8 cellular contexts compared by ENCODE assay signal in genomic region chr11:36746886-36747710, GRCh38.
DNase-seq lines count a peak whose midpoint lies in the region; ATAC-seq, FAIRE-seq and TF ChIP-seq lines count a peak whose summit lies in the region.

No MANE protein-coding gene starts in this region.

- H3K4me3 Mint-ChIP-seq in activated naive CD8-positive, alpha-beta T cell treated with anti-CD3 and anti-CD28 coated beads for 36 hours = no peak overlapping the region

- DNase-seq in GM12892 (ENCODE audit: insufficient read length) (peak; percentile 36), NCI-H1417 treated with DMSO at 0.1 percent for 48 hours (lab: John Stamatoyannopoulos, UW) (peak; percentile 53), SKM-1 (lab: John Stamatoyannopoulos, UW; ENCODE audit: unreplicated experiment) (peak; percentile 85), cardiac septum (ENCODE audit: low spot score) (peak; percentile 85), putamen (ENCODE audit: low spot score) (peak; percentile 83), cerebellar nuclear complex (lab: John Stamatoyannopoulos, UW) (no peak)
- peak; percentile 77 for DNase-seq in activated naive CD8-positive, alpha-beta T cell treated with anti-CD3 and anti-CD28 coated beads for 36 hours

- H3K27ac Mint-ChIP-seq in activated naive CD8-positive, alpha-beta T cell treated with anti-CD3 and anti-CD28 coated beads for 36 hours = no peak overlapping the region

- H3K27me3 Mint-ChIP-seq in activated naive CD8-positive, alpha-beta T cell treated with anti-CD3 and anti-CD28 coated beads for 36 hours = peaks cover 21% of the 10 kb centered on the region

- FAIRE-seq in GM12892 (lab: Jason Lieb, UNC) = peak; percentile 100

- H3K9me3 Mint-ChIP-seq in activated naive CD8-positive, alpha-beta T cell treated with anti-CD3 and anti-CD28 coated beads for 36 hours = no peaks in the 10 kb centered on the region

- H3K4me1 Mint-ChIP-seq in activated naive CD8-positive, alpha-beta T cell treated with anti-CD3 and anti-CD28 coated beads for 36 hours = peaks cover 3% of the 10 kb centered on the region

- TF ChIP-seq POLR2A in GM12892 (IDR thresholded peaks at IDR 0.05; ENCODE audit: low read depth, low read length) = no peak

- no peaks in the 10 kb centered on the region for H3K36me3 Mint-ChIP-seq in activated naive CD8-positive, alpha-beta T cell treated with anti-CD3 and anti-CD28 coated beads for 36 hours

- intact Hi-C loops in cardiac septum (cut with DNase I) = loop anchor here (1.0 to 5.0 kb wide), 2 partner anchors 45 to 185 kb away; no protein-coding TSS in a partner anchor

- peak; percentile 85 for ATAC-seq in HG02840 (IDR thresholded peaks at IDR 0.05; ENCODE audit: low FRiP score, unreplicated experiment)

Comparison
In these comparisons a context has a peak if more than half of its experiments do, and no peak if none do; other contexts are left out.
1. DNase-seq: peak in GM12892 (single experiment), NCI-H1417 treated with DMSO at 0.1 percent for 48 hours (single experiment), SKM-1 (single experiment), activated naive CD8-positive, alpha-beta T cell treated with anti-CD3 and anti-CD28 coated beads for 36 hours (single experiment), cardiac septum (single experiment) and putamen (single experiment); none in cerebellar nuclear complex (0 of 2).